Comparison of ENCODE assay signal across 8 cellular contexts in the genomic region with DNA sequence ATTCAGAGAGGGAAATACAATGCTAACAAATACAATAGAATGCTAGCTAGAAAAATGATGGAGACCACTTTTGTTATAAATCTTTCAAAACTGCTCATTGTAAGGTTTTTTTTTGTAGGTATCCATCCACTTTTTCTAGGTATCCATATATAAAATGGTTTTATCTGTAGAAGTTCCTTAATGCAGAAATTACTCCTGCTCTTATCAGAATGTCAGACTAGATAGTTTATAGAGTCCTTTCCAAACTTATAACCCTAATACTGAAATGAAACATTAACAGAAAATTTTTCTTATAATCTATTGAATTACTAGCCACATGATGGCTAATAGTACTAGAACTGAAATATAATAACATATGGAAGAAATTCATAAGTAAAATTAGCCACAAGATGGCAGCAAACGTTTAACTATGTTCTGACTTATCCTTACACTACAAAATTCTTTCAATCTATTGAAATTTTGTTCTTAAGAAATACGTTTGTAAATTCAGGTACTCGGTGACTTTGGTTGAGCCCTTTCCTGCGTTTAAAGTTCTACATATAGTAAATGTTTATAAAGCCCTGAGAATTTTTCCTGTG. TPM values are rescaled to one million over a fixed set of nuclear protein-coding genes. Genes with fewer than 3 reads are reported as not detected.
A peak's percentile ranks its signal among the peaks of the same experiment; 100 is the strongest.
DNase-seq lines count a peak whose midpoint lies in the region; ATAC-seq and TF ChIP-seq lines count a peak whose summit lies in the region.

No MANE protein-coding gene starts in this region.

- H3K4me3 ChIP-seq in dorsolateral prefrontal cortex, result no peak overlapping the region
- no peak overlapping the region for H3K4me3 ChIP-seq in trophoblast cell (ENCODE audit: low read depth, low read length)
- H3K4me3 ChIP-seq in ovary, result no peak overlapping the region

- ATAC-seq in GM18502 (IDR thresholded peaks at IDR 0.05; ENCODE audit: poor library complexity, unreplicated experiment) (no peak), GM21381 (IDR thresholded peaks at IDR 0.05; ENCODE audit: unreplicated experiment) (no peak)

- TF ChIP-seq CTCF in dorsolateral prefrontal cortex (IDR thresholded peaks at IDR 0.05 in 54 of 56, conservative IDR thresholded peaks at IDR 0.05 in 2 of 56; ENCODE audit: low read depth in 1 of 56, partially characterized antibody in 56 of 56) (peak; percentile 25 to 76 (median 58)), ovary (IDR thresholded peaks at IDR 0.05) (no peak)

- no peak overlapping the region for H4K91ac ChIP-seq in trophoblast cell (ENCODE audit: low read depth, low read length)

- H2BK5ac ChIP-seq in trophoblast cell (ENCODE audit: low read depth, low read length, poor library complexity), result no peak overlapping the region

- no peak overlapping the region for H2BK120ac ChIP-seq in trophoblast cell (ENCODE audit: insufficient read depth, low read length, poor library complexity)

- H3K27me3 ChIP-seq in dorsolateral prefrontal cortex (no peaks in the 10 kb centered on the region), trophoblast cell (ENCODE audit: insufficient read depth, low read length) (no peaks in the 10 kb centered on the region), ovary (no peaks in the 10 kb centered on the region)

- H3K9me3 ChIP-seq in trophoblast cell (ENCODE audit: insufficient read depth, low read depth, low read length), result no peaks in the 10 kb centered on the region
- no peaks in the 10 kb centered on the region for H3K9me3 ChIP-seq in ovary

- no peak overlapping the region for H4K8ac ChIP-seq in trophoblast cell (ENCODE audit: low read depth, low read length)

- WGBS in trophoblast cell (ENCODE audit: extremely low coverage, insufficient coverage, insufficient read length), result no CpG with 5 or more reads among the region's 4 CpGs
- WGBS in ovary, 3 donors, result 37 to 54% (median 52%) methylated on average over 4 of the region's 4 CpGs

- intact Hi-C loops in dorsolateral prefrontal cortex (cut with DNase I), result no loop called here
- intact Hi-C loops in ovary (cut with DNase I), result no loop called here

- H2BK12ac ChIP-seq in trophoblast cell (ENCODE audit: low read length), result no peak overlapping the region

- no peaks in the 10 kb centered on the region for H3K79me1 ChIP-seq in trophoblast cell (ENCODE audit: low read length)

- DNase-seq in COLO829 (ENCODE audit: low spot score), result peak; percentile 14
- peak; percentile 50 for DNase-seq in HCEC 1CT
- DNase-seq in NCI-H446 (lab: John Stamatoyannopoulos, UW), result peak; percentile 22 to 60
- DNase-seq in dorsolateral prefrontal cortex, result no peak
- peak; percentile 15 to 87 for DNase-seq in trophoblast cell
- no peak for DNase-seq in ovary

- H3K4ac ChIP-seq in trophoblast cell (ENCODE audit: low read depth, low read length), result no peak overlapping the region

- H3K23ac ChIP-seq in trophoblast cell (ENCODE audit: low read length), result no peak overlapping the region

- H3K18ac ChIP-seq in trophoblast cell (ENCODE audit: low read length), result no peak overlapping the region

- no peak overlapping the region for H2AFZ ChIP-seq in trophoblast cell (ENCODE audit: insufficient read depth, low read length, poor library complexity)

- H3K9ac ChIP-seq in trophoblast cell (ENCODE audit: low read length), result no peak overlapping the region

- no peak overlapping the region for H3K4me2 ChIP-seq in trophoblast cell (ENCODE audit: low read length)

- H3K27ac ChIP-seq in dorsolateral prefrontal cortex, result no peak overlapping the region
- H3K27ac ChIP-seq in trophoblast cell (ENCODE audit: low read depth, low read length), result no peak overlapping the region
- H3K27ac ChIP-seq in ovary, result no peak overlapping the region

- H3K36me3 ChIP-seq in trophoblast cell (ENCODE audit: control insufficient read depth in 1 of 2, insufficient read depth in 2 of 2, low read length in 2 of 2), result peaks cover 2 to 11% of the 10 kb centered on the region in 2 experiments
- no peaks in the 10 kb centered on the region for H3K36me3 ChIP-seq in ovary

- H3K14ac ChIP-seq in trophoblast cell (ENCODE audit: low read length), result no peak overlapping the region

- no peak for TF ChIP-seq EP300 in ovary (IDR thresholded peaks at IDR 0.05)

- H2AK5ac ChIP-seq in trophoblast cell (ENCODE audit: low read length), result no peak overlapping the region

- H3K4me1 ChIP-seq in trophoblast cell (ENCODE audit: control insufficient read depth in 1 of 2, insufficient read depth in 2 of 2, low read length in 2 of 2) (no peaks in the 10 kb centered on the region), ovary (ENCODE audit: insufficient read depth) (no peaks in the 10 kb centered on the region)

- no peak for TF ChIP-seq POLR2A in ovary (IDR thresholded peaks at IDR 0.05)

- H3K79me2 ChIP-seq in trophoblast cell (ENCODE audit: control insufficient read depth, insufficient read depth, low read length, poor library complexity), result no peaks in the 10 kb centered on the region

- no peak overlapping the region for H4K12ac ChIP-seq in trophoblast cell (ENCODE audit: low read depth, low read length)

RNA-seq across cellular contexts. Expression of a gene that starts 58.5 kb away (rescaled TPM):
- 10 to 100 TPM in 86 of 120 experiments, 1 to 10 TPM in 34; 4.8 to 19.2 (median 11.8) TPM for total RNA-seq in dorsolateral prefrontal cortex
- 27.3 and 28.9 TPM in 2 replicates for polyA plus RNA-seq in trophoblast cell (2013)
- total RNA-seq in ovary, result 10 to 100 TPM in 1 of 7 donors, 1 to 10 TPM in 6; 1.5 to 11.7 (median 2.2) TPM
- polyA plus RNA-seq in ovary, result 1 to 10 TPM; 1.7 to 4.0 TPM

Comparison
In these comparisons a context has a peak if more than half of its experiments do, and no peak if none do; other contexts are left out.
1. DNase-seq: peak in COLO829 (single experiment), HCEC 1CT (single experiment), NCI-H446 (2 of 2) and trophoblast cell (2 of 2); none in dorsolateral prefrontal cortex (0 of 10) and ovary (0 of 5).
2. CTCF ChIP-seq: peak in dorsolateral prefrontal cortex (56 of 56); none in ovary (0 of 3).